ENCODE assay signal across 9 cellular contexts in the genomic region with DNA sequence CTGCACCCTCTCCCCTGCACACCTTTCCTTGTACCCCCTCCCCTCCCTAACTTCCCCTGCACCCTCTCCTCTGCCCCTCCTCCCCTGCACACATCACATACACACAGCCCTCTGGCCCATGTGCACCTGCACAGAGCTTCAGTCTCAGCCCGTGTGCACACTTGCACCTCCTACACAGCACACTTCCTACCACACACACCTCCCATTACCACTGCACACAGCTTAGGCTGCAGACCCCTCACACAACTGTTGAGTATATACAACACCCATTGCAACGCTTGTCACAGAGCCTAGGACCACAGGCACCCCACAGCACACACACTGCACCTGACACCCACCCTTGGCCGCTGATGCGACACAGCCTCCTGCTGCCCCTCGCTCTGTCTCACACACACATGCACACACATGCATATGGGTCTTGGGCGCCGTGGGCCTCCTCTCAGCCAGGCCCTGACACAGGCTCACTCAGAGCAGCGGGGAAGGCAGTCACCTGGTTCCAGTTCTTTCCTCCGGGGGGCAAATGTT. TPM values are rescaled to one million over a fixed set of nuclear protein-coding genes. Genes with fewer than 3 reads are reported as not detected.
DNase-seq lines count a peak whose midpoint lies in the region; ATAC-seq and TF ChIP-seq lines count a peak whose summit lies in the region.
"Had no signal": no experiment of that assay in that cellular context is flagged by ENCODE, and none has a peak within 500 bp of the region (broad histone marks: within the 10 kb centered on the region; RNA-seq: fewer than 3 reads in every experiment).

No MANE protein-coding gene starts in this region.

- no peaks in the 10 kb centered on the region for H3K79me2 ChIP-seq in fibroblast of lung (ENCODE audit: control insufficient read depth, insufficient read depth, low read length)

- H3K9me3 Mint-ChIP-seq in Caco-2 (ENCODE audit: unreplicated experiment), result no peaks in the 10 kb centered on the region
- no peaks in the 10 kb centered on the region for H3K9me3 Mint-ChIP-seq in progenitor cell of endocrine pancreas (ENCODE audit: low read depth)

- H3K27ac Mint-ChIP-seq in Caco-2 (ENCODE audit: unreplicated experiment) (peak overlapping the region; percentile 39), progenitor cell of endocrine pancreas (no peak overlapping the region)

- H3K4me3 ChIP-seq in Caco-2 (ENCODE audit: low read depth, low read length) (no peak overlapping the region), Peyer's patch (peak overlapping the region; percentile 30 to 86 (median 78)), fibroblast of lung (replicated peaks in 1 of 4; ENCODE audit: control extremely low read depth in 1 of 4, insufficient read depth in 1 of 4, low read depth in 3 of 4, low read length in 4 of 4) (peak overlapping the region in 1 of 4 experiments; percentile 17)

- H3K4me1 ChIP-seq in Caco-2, result peaks cover 27% of the 10 kb centered on the region
- H3K4me1 ChIP-seq in Peyer's patch, result peaks cover 3 to 39% (median 18%) of the 10 kb centered on the region in 4 donors
- H3K4me1 ChIP-seq in fibroblast of lung (ENCODE audit: control insufficient read depth, extremely low read depth, insufficient read depth, low read length), result peaks cover 6% of the 10 kb centered on the region

- peaks cover 43% of the 10 kb centered on the region for H3K36me3 Mint-ChIP-seq in Caco-2 (ENCODE audit: insufficient read depth, unreplicated experiment)
- no peaks in the 10 kb centered on the region for H3K36me3 Mint-ChIP-seq in progenitor cell of endocrine pancreas (ENCODE audit: insufficient read depth)

- H3K9ac ChIP-seq in fibroblast of lung (ENCODE audit: insufficient read depth, low read length), result peak overlapping the region; percentile 16

- no TSS peak for BruUV-seq in Caco-2 (replicated peaks; lab: Mats Ljungman, UMichigan)

- H3K27ac ChIP-seq in Peyer's patch, result peak overlapping the region; percentile 20 to 97 (median 87)
- H3K27ac ChIP-seq in fibroblast of lung (ENCODE audit: insufficient read depth, low read length), result no peak overlapping the region

- H3K27me3 ChIP-seq in Caco-2 (replicated peaks; ENCODE audit: control insufficient read depth, insufficient read depth, low read length) (no peaks in the 10 kb centered on the region), Peyer's patch (no peaks in the 10 kb centered on the region), fibroblast of lung (ENCODE audit: control insufficient read depth, insufficient read depth, low read length) (peaks cover 3% of the 10 kb centered on the region)

- H3K27me3 Mint-ChIP-seq in Caco-2 (ENCODE audit: insufficient read depth, unreplicated experiment), result no peaks in the 10 kb centered on the region
- peaks cover 8% of the 10 kb centered on the region for H3K27me3 Mint-ChIP-seq in progenitor cell of endocrine pancreas

- POLR2A ChIA-PET in Caco-2 (lab: Charles Lee), result interaction anchor here (1.0 kb wide), 1 partner anchor 207 kb away, joined by 3 read pairs; the partner anchor contains the start of genes BET1L and RIC8A

- no peak overlapping the region for H2AFZ ChIP-seq in fibroblast of lung (ENCODE audit: low read length)

- intact Hi-C loops in Caco-2 (cut with micrococcal nuclease; ENCODE audit: unreplicated experiment), result no loop called here

- no peaks in the 10 kb centered on the region for H4K20me1 ChIP-seq in fibroblast of lung (ENCODE audit: control insufficient read depth, extremely low read depth, insufficient read depth, low read length)

- CTCF ChIA-PET in Caco-2 (lab: Charles Lee), result interaction anchor here (0.6 kb wide), 1 partner anchor 35 kb away, joined by 5 read pairs; no protein-coding TSS in a partner anchor

- no peak for DNase-seq in Caco-2
- peak in 1 of 3 donors; percentile 45 for DNase-seq in Peyer's patch
- DNase-seq in fibroblast of lung (ENCODE audit: low read depth in 2 of 2), result no peak
- DNase-seq in progenitor cell of endocrine pancreas (ENCODE audit: low spot score, unreplicated experiment), result no peak
- DNase-seq in SKM-1 treated with dmso at 0.1 percent for 144 hours (lab: John Stamatoyannopoulos, UW; ENCODE audit: unreplicated experiment), result no peak
- no peak for DNase-seq in putamen (ENCODE audit: low spot score)
- no peak for DNase-seq in NCI-H1092 (lab: John Stamatoyannopoulos, UW)
- DNase-seq: DMS79 treated with DMSO at 0.1 percent for 48 hours had no signal

- H3K9me3 ChIP-seq in Caco-2 (no peaks in the 10 kb centered on the region), Peyer's patch (no peaks in the 10 kb centered on the region), fibroblast of lung (ENCODE audit: control insufficient read depth, insufficient read depth, low read depth, low read length) (no peaks in the 10 kb centered on the region)

- no peak for TF ChIP-seq CTCF in Caco-2 (IDR thresholded peaks at IDR 0.05; ENCODE audit: insufficient read depth in 1 of 2, low read depth in 1 of 2, low read length in 1 of 2, severe bottlenecking in 1 of 2, unreplicated experiment in 1 of 2)
- TF ChIP-seq CTCF in Peyer's patch (IDR thresholded peaks at IDR 0.05), result no peak
- TF ChIP-seq CTCF in fibroblast of lung (conservative IDR thresholded peaks at IDR 0.05 in 1 of 2, IDR thresholded peaks at IDR 0.05 in 1 of 2; ENCODE audit: low read depth in 1 of 2, low read length in 2 of 2), result no peak
- no peak for TF ChIP-seq CTCF in progenitor cell of endocrine pancreas (IDR thresholded peaks at IDR 0.05; ENCODE audit: unreplicated experiment)

- H3K4me1 Mint-ChIP-seq in Caco-2 (ENCODE audit: low read depth, unreplicated experiment) (peaks cover 11% of the 10 kb centered on the region), progenitor cell of endocrine pancreas (ENCODE audit: low read depth) (peaks cover 10% of the 10 kb centered on the region)

- H3K36me3 ChIP-seq in Caco-2 (ENCODE audit: control insufficient read depth, insufficient read depth, low read length) (no peaks in the 10 kb centered on the region; the same call in 1 of the 2 replicates), Peyer's patch (no peaks in the 10 kb centered on the region), fibroblast of lung (ENCODE audit: control insufficient read depth, insufficient read depth, low read length) (no peaks in the 10 kb centered on the region)

- no peak for ATAC-seq in GM19023 (IDR thresholded peaks at IDR 0.05; ENCODE audit: unreplicated experiment)

- no peak for TF ChIP-seq POLR2A in Peyer's patch (IDR thresholded peaks at IDR 0.05)

- H3K4me2 ChIP-seq in fibroblast of lung (ENCODE audit: extremely low read depth, insufficient read depth, low read length), result no peak overlapping the region

- H3K4me3 Mint-ChIP-seq in Caco-2 (ENCODE audit: unreplicated experiment) (no peak overlapping the region), progenitor cell of endocrine pancreas (ENCODE audit: low read depth) (peak overlapping the region; percentile 24)

RNA-seq across cellular contexts. Expression of gene SIGIRR, which starts 0.4 kb away (rescaled TPM):
- total RNA-seq in Caco-2 (2022) (119 and 124 TPM in 2 replicates), Peyer's patch (100 to 1,000 TPM in 3 of 4 donors, 10 to 100 TPM in 1; 82.3 to 143 (median 111) TPM), fibroblast of lung (13.4 and 16.7 TPM in 2 replicates), progenitor cell of endocrine pancreas (111 and 117 TPM in 2 replicates)
- 8.9 and 10.5 TPM in 2 replicates for polyA plus RNA-seq in fibroblast of lung
- 25.6 and 29.5 TPM in 2 replicates for polyA plus RNA-seq in fibroblast of lung (2012)
- 7.6 and 9.5 TPM in 2 replicates for polyA minus RNA-seq in fibroblast of lung (ENCODE audit: low replicate concordance)

RNA-seq across cellular contexts. Expression of gene PKP3, which starts 20.4 kb away (rescaled TPM):
- 143 and 149 TPM in 2 replicates for total RNA-seq in Caco-2 (2022)
- 100 to 1,000 TPM in 3 of 4 donors, 10 to 100 TPM in 1; 95.7 to 254 (median 202) TPM for total RNA-seq in Peyer's patch
- 0.26 and 0.83 TPM in 2 replicates for total RNA-seq in fibroblast of lung
- 0.17 and 0.24 TPM in 2 replicates for polyA plus RNA-seq in fibroblast of lung
- 0.38 and 0.84 TPM in 2 replicates for polyA plus RNA-seq in fibroblast of lung (2012)
- polyA minus RNA-seq in fibroblast of lung (ENCODE audit: low replicate concordance), result 0.15 TPM in 1 of 2 replicates, not detected in the other
- total RNA-seq in progenitor cell of endocrine pancreas, result 55.9 and 56.9 TPM in 2 replicates

RNA-seq across cellular contexts. Expression of gene ANO9, which starts 27.4 kb away (rescaled TPM):
- total RNA-seq in Caco-2 (2022) (85.5 and 92.6 TPM in 2 replicates), Peyer's patch (100 to 1,000 TPM; 161 to 474 (median 254) TPM), fibroblast of lung (not detected in 2 replicates), progenitor cell of endocrine pancreas (31.0 and 34.6 TPM in 2 replicates)
- polyA plus RNA-seq in fibroblast of lung, result not detected in 2 replicates
- polyA plus RNA-seq in fibroblast of lung (2012), result 0.02 TPM in 1 of 2 replicates, not detected in the other
- polyA minus RNA-seq in fibroblast of lung (ENCODE audit: low replicate concordance), result not detected in 2 replicates

RNA-seq across cellular contexts. Expression of gene PTDSS2, which starts 35.7 kb away (rescaled TPM):
- 40.6 and 44.3 TPM in 2 replicates for total RNA-seq in Caco-2 (2022)
- 10 to 100 TPM; 21.0 to 42.7 (median 31.7) TPM for total RNA-seq in Peyer's patch
- 31.8 and 36.7 TPM in 2 replicates for total RNA-seq in fibroblast of lung
- polyA plus RNA-seq in fibroblast of lung, result 17.4 and 18.1 TPM in 2 replicates
- 21.6 and 25.9 TPM in 2 replicates for polyA plus RNA-seq in fibroblast of lung (2012)
- polyA minus RNA-seq in fibroblast of lung (ENCODE audit: low replicate concordance), result 57.5 and 90.3 TPM in 2 replicates
- 48.2 and 50.4 TPM in 2 replicates for total RNA-seq in progenitor cell of endocrine pancreas

RNA-seq across cellular contexts. Expression of gene B4GALNT4, which starts 45.1 kb away (rescaled TPM):
- total RNA-seq in Caco-2 (2022), result 30.7 and 35.6 TPM in 2 replicates
- total RNA-seq in Peyer's patch, result 10 to 100 TPM in 2 of 4 donors, 1 to 10 TPM in 2; 2.5 to 36.3 (median 9.3) TPM
- 1.5 and 1.8 TPM in 2 replicates for total RNA-seq in fibroblast of lung
- 1.4 and 3.8 TPM in 2 replicates for polyA plus RNA-seq in fibroblast of lung
- polyA plus RNA-seq in fibroblast of lung (2012), result 4.2 and 5.7 TPM in 2 replicates
- 0.93 and 1.2 TPM in 2 replicates for polyA minus RNA-seq in fibroblast of lung (ENCODE audit: low replicate concordance)
- 277 and 294 TPM in 2 replicates for total RNA-seq in progenitor cell of endocrine pancreas

Comparison
In these comparisons a context has a peak if more than half of its experiments do, and no peak if none do; other contexts are left out.
1. RNA of gene PKP3, which starts 20.4 kb away (total RNA-seq): 95.7 to 254 TPM in Peyer's patch, 143 to 149 TPM in Caco-2 and 55.9 to 56.9 TPM in progenitor cell of endocrine pancreas; 0.26 to 0.83 TPM in fibroblast of lung; every median in the first group is over 10 times any median in the second.
2. RNA of gene ANO9, which starts 27.4 kb away (total RNA-seq): 161 to 474 TPM in Peyer's patch, 85.5 to 92.6 TPM in Caco-2 and 31.0 to 34.6 TPM in progenitor cell of endocrine pancreas; not detected in fibroblast of lung; every median in the first group is over 10 times any median in the second.